Comparison of ENCODE assay signal across 1 cellular context in genomic region chr1:6299557-6300165, GRCh38.
TF ChIP-seq lines count a peak whose summit lies in the region.

No MANE protein-coding gene starts in this region.

TF ChIP-seq in IMR-90, 13 proteins besides CTCF, POLR2A, EP300 and RAD21:
- no peak for TF ChIP-seq RCOR1 (IDR thresholded peaks at IDR 0.05; ENCODE audit: insufficient replicate concordance, low read length)
- TF ChIP-seq USF2 (IDR thresholded peaks at IDR 0.05; ENCODE audit: low read depth, low read length) = no peak
- TF ChIP-seq NFE2L2 (IDR thresholded peaks at IDR 0.05; ENCODE audit: low read depth, low read length) = no peak
- TF ChIP-seq CEBPB (IDR thresholded peaks at IDR 0.05; ENCODE audit: low read depth, low read length) = no peak
- no peak for TF ChIP-seq ELK1 (IDR thresholded peaks at IDR 0.05; ENCODE audit: borderline replicate concordance, low read depth, low read length)
- TF ChIP-seq MXI1 (IDR thresholded peaks at IDR 0.05; ENCODE audit: borderline replicate concordance, low read depth, low read length) = no peak
- no peak for TF ChIP-seq BHLHE40 (IDR thresholded peaks at IDR 0.05; ENCODE audit: low read depth, low read length)
TF ChIP-seq in IMR-90: peak in this region for 0.
